In the genomic region with DNA sequence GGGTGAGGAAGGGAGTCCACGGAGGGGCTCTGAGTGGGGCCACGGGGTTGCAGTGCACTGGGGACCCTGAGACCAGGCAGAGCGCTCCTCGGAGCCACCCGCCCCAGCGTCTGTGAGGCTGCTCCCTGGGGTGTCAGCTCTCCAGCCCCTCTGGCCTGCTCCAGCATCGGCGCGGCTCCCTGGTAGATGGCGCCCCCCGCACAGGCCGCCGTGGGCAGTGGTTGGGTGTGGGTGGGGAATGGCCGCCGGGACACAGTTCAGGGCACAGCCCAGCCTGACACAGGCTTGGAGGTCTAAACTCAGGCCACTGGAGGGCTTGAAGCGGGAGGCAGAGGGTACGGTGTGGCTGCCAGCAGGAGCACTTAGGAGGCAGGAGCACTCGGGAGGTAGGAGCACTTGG, we compare ENCODE assay signal across 20 cellular contexts.
"Had no signal": no experiment of that assay in that cellular context is flagged by ENCODE, and none has a peak within 500 bp of the region (broad histone marks: within the 10 kb centered on the region; RNA-seq: fewer than 3 reads in every experiment).

No MANE protein-coding gene starts in this region.

- H3K36me3 ChIP-seq: colonic mucosa, right lobe of liver, suprapubic skin, thyroid gland, uterus had no signal

- H3K9ac ChIP-seq: parathyroid adenoma had no signal

- H3K4me1 ChIP-seq: colonic mucosa, parathyroid adenoma, psoas muscle, right lobe of liver, suprapubic skin, thyroid gland, uterus had no signal

- ATAC-seq: natural killer cell; psoas muscle; stimulated activated naive B cell treated with anti-CD40 and anti-IgM and Interleukin-4, amounts not matched to agents 10 μg/mL and 1 μg/mL and 100 μg/mL, for 72 hours had no signal

- H3K27ac ChIP-seq: colonic mucosa, hepatocyte, parathyroid adenoma, psoas muscle, right lobe of liver, suprapubic skin, thyroid gland, uterus had no signal

- H3K9me3 ChIP-seq: colonic mucosa, psoas muscle, right lobe of liver, suprapubic skin, thyroid gland, uterus had no signal

- H3K27me3 ChIP-seq: colonic mucosa, hepatocyte, right lobe of liver, thyroid gland, uterus had no signal

- DNase-seq: cerebellar nuclear complex; colonic mucosa; effector CD4-positive, alpha-beta T cell; erythroblast; foreskin melanocyte; kidney glomerular epithelial cell; mammary epithelial cell; natural killer cell; psoas muscle; retina; stimulated activated CD4-positive, alpha-beta T cell treated with anti-CD3 and anti-CD28 coated beads, Interleukin-15, amount 100 ng/mL, for 24 hours; stimulated activated CD4-positive, alpha-beta T cell treated with anti-CD3 and anti-CD28 coated beads, Interleukin-1b, Interleukin-23, amount 100 ng/mL, for 48 hours; stimulated activated CD4-positive, alpha-beta T cell treated with anti-CD3 and anti-CD28 coated beads, Interleukin-4, amount 100 ng/mL, for 24 hours; stimulated activated naive B cell treated with anti-CD40 and anti-IgM and Interleukin-4, amounts not matched to agents 10 μg/mL and 1 μg/mL and 100 μg/mL, for 72 hours; thyroid gland; uterus had no signal

- H3K4me3 ChIP-seq: colonic mucosa, hepatocyte, psoas muscle, right lobe of liver, suprapubic skin, thyroid gland, uterus had no signal
